12 cellular contexts compared by ENCODE assay signal in genomic region chr7:43766564-43766963, GRCh38.
"Had no signal": no experiment of that assay in that cellular context is flagged by ENCODE, and none has a peak within 500 bp of the region (broad histone marks: within the 10 kb centered on the region; RNA-seq: fewer than 3 reads in every experiment).

No MANE protein-coding gene starts in this region.

- H3K36me3 ChIP-seq: WERI-Rb-1 had no signal

- ATAC-seq: activated CD8-positive, alpha-beta T cell treated with anti-CD3 and anti-CD28 coated beads for 36 hours; effector memory CD8-positive, alpha-beta T cell had no signal

- H3K36me3 Mint-ChIP-seq: mesothelial cell of epicardium had no signal

- H3K27me3 ChIP-seq: hepatocyte, tibial artery had no signal

- DNase-seq: activated CD4-positive, alpha-beta T cell treated with anti-CD3 and anti-CD28 coated beads for 4 hours; activated CD8-positive, alpha-beta T cell treated with anti-CD3 and anti-CD28 coated beads for 36 hours; activated naive CD4-positive, alpha-beta T cell treated with anti-CD3 and anti-CD28 coated beads, Interleukin-2, amount 10 ng/mL, durations not matched to agents 7 days and 5 days; central memory CD4-positive, alpha-beta T cell; effector memory CD8-positive, alpha-beta T cell; stimulated activated CD4-positive, alpha-beta T cell treated with anti-CD3 and anti-CD28 coated beads, Interleukin-4, amount 100 ng/mL, for 4 hours; tibial artery; WERI-Rb-1 had no signal

- H3K27me3 Mint-ChIP-seq: activated CD8-positive, alpha-beta T cell treated with anti-CD3 and anti-CD28 coated beads for 36 hours; activated naive CD4-positive, alpha-beta T cell treated with anti-CD3 and anti-CD28 coated beads, Interleukin-2, amount 10 ng/mL, durations not matched to agents 7 days and 5 days; effector memory CD8-positive, alpha-beta T cell had no signal

- H3K27ac Mint-ChIP-seq: activated CD8-positive, alpha-beta T cell treated with anti-CD3 and anti-CD28 coated beads for 36 hours; activated naive CD4-positive, alpha-beta T cell treated with anti-CD3 and anti-CD28 coated beads, Interleukin-2, amount 10 ng/mL, durations not matched to agents 7 days and 5 days; activated T-helper 2 cell treated with anti-CD3 and anti-CD28 coated beads, Interferon-gamma antibody, Interleukin-2, Interleukin-4, amounts not matched to agents 10 μg/mL and 5 μg/mL and 100 μg/mL, durations not matched to agents 14 hours and 24 hours and 36 hours; effector memory CD8-positive, alpha-beta T cell; mesothelial cell of epicardium had no signal

- H3K4me3 ChIP-seq: hepatocyte, tibial artery had no signal

- H3K4me2 ChIP-seq: hepatocyte had no signal

- H3K9me3 Mint-ChIP-seq: activated CD8-positive, alpha-beta T cell treated with anti-CD3 and anti-CD28 coated beads for 36 hours; activated naive CD4-positive, alpha-beta T cell treated with anti-CD3 and anti-CD28 coated beads, Interleukin-2, amount 10 ng/mL, durations not matched to agents 7 days and 5 days; activated T-helper 2 cell treated with anti-CD3 and anti-CD28 coated beads, Interferon-gamma antibody, Interleukin-2, Interleukin-4, amounts not matched to agents 10 μg/mL and 5 μg/mL and 100 μg/mL, durations not matched to agents 14 hours and 24 hours and 36 hours; effector memory CD8-positive, alpha-beta T cell; mesothelial cell of epicardium had no signal

- H2AFZ ChIP-seq: hepatocyte, parathyroid adenoma had no signal

- H3K4me3 Mint-ChIP-seq: activated CD8-positive, alpha-beta T cell treated with anti-CD3 and anti-CD28 coated beads for 36 hours; activated naive CD4-positive, alpha-beta T cell treated with anti-CD3 and anti-CD28 coated beads, Interleukin-2, amount 10 ng/mL, durations not matched to agents 7 days and 5 days; effector memory CD8-positive, alpha-beta T cell; mesothelial cell of epicardium had no signal

- H3K27ac ChIP-seq: hepatocyte, parathyroid adenoma, tibial artery, WERI-Rb-1 had no signal
